ENCODE assay signal across 7 cellular contexts in the genomic region with DNA sequence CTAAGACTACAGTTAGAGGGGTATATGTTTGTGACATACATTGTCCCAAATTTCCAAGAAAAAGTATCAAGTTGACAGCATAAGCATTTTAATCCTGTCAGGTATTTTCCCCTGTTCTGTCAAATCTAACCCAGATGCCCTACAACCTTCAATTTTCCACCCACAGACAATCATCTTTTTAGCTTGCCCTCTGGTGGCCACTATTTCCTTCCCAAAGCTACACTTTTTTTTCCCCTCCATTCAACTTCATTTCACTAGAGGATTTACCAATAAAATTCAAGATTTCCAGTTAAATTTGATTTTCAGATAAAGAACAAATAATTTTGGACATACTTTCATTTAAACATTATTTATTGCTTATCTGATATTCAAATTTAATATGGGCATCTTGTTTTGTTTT.
DNase-seq lines count a peak whose midpoint lies in the region; ATAC-seq and TF ChIP-seq lines count a peak whose summit lies in the region.

No MANE protein-coding gene starts in this region.

- no peaks in the 10 kb centered on the region for H3K4me1 ChIP-seq in MM.1S (ENCODE audit: low read length)
- H3K4me1 ChIP-seq in mammary epithelial cell (ENCODE audit: insufficient read depth, low read length): no peaks in the 10 kb centered on the region
- no peaks in the 10 kb centered on the region for H3K4me1 ChIP-seq in osteoblast (ENCODE audit: insufficient read depth, low read length)

- H3K9ac ChIP-seq in MM.1S (ENCODE audit: low read length): no peak overlapping the region
- no peak overlapping the region for H3K9ac ChIP-seq in mammary epithelial cell (ENCODE audit: insufficient read depth, low read length)

- CTCF ChIA-PET in mammary epithelial cell (lab: Charles Lee; ENCODE audit: low non-redundant PET): no interaction called here

- no peaks in the 10 kb centered on the region for H4K20me1 ChIP-seq in MM.1S (ENCODE audit: insufficient read depth, low read length)
- H4K20me1 ChIP-seq in mammary epithelial cell (ENCODE audit: insufficient read depth, low read length): no peaks in the 10 kb centered on the region
- no peaks in the 10 kb centered on the region for H4K20me1 ChIP-seq in osteoblast (ENCODE audit: insufficient read depth, low read length)

- no peak overlapping the region for H3K4me2 ChIP-seq in MM.1S (ENCODE audit: low read depth, low read length)
- no peak overlapping the region for H3K4me2 ChIP-seq in mammary epithelial cell (ENCODE audit: insufficient read depth, low read depth, low read length)
- no peak overlapping the region for H3K4me2 ChIP-seq in osteoblast (ENCODE audit: insufficient read depth, low read length)

- no peaks in the 10 kb centered on the region for H3K27me3 ChIP-seq in GM06990 (replicated peaks; ENCODE audit: control insufficient read depth, insufficient read depth, low read length)
- no peaks in the 10 kb centered on the region for H3K27me3 ChIP-seq in MM.1S (replicated peaks; ENCODE audit: insufficient read depth, low read length)
- no peaks in the 10 kb centered on the region for H3K27me3 ChIP-seq in mammary epithelial cell (ENCODE audit: insufficient read depth, low read length)
- no peaks in the 10 kb centered on the region for H3K27me3 ChIP-seq in osteoblast (ENCODE audit: insufficient read depth, low read length)

- H3K27ac ChIP-seq in MM.1S (ENCODE audit: low read length) (no peak overlapping the region), mammary epithelial cell (ENCODE audit: insufficient read depth, low read depth, low read length) (no peak overlapping the region), osteoblast (ENCODE audit: low read depth, low read length) (no peak overlapping the region)

- DNase-seq in GM06990 (ENCODE audit: extremely low read depth, insufficient read length) (no peak), MM.1S (peak; percentile 17), mammary epithelial cell (peak; percentile 4), osteoblast (ENCODE audit: insufficient read length, low spot score, missing footprints) (no peak), activated T-cell treated with anti-CD3 and anti-CD28 coated beads for 4 hours (no peak)

- H3K9me3 ChIP-seq in MM.1S (replicated peaks; ENCODE audit: insufficient read depth, low read length) (no peaks in the 10 kb centered on the region), mammary epithelial cell (replicated peaks; ENCODE audit: insufficient read depth, low read length) (no peaks in the 10 kb centered on the region), osteoblast (ENCODE audit: low read depth, low read length) (no peaks in the 10 kb centered on the region)

- H3K79me2 ChIP-seq in MM.1S (ENCODE audit: low read length): no peaks in the 10 kb centered on the region
- no peaks in the 10 kb centered on the region for H3K79me2 ChIP-seq in mammary epithelial cell (ENCODE audit: insufficient read depth, low read length)
- H3K79me2 ChIP-seq in osteoblast (ENCODE audit: insufficient read depth, low read length): no peaks in the 10 kb centered on the region

- H3F3A ChIP-seq in MM.1S (ENCODE audit: insufficient read depth, low read length): no peaks in the 10 kb centered on the region

- ATAC-seq in HG02798 (IDR thresholded peaks at IDR 0.05; ENCODE audit: poor library complexity, unreplicated experiment) (no peak), GM18868 (IDR thresholded peaks at IDR 0.05; ENCODE audit: unreplicated experiment) (no peak)

- intact Hi-C loops in mammary epithelial cell (cut with micrococcal nuclease): loop anchor here (2.0 to 5.0 kb wide), 2 partner anchors 723 to 1254 kb away; no protein-coding TSS in a partner anchor

- TF ChIP-seq CTCF in GM06990 (IDR thresholded peaks at IDR 0.05; ENCODE audit: insufficient read depth, low read length, poor library complexity, severe bottlenecking) (peak; percentile 33), MM.1S (IDR thresholded peaks at IDR 0.05; ENCODE audit: low read length) (peak; percentile 46), mammary epithelial cell (conservative IDR thresholded peaks at IDR 0.05 in 1 of 2, IDR thresholded peaks at IDR 0.05 in 1 of 2; ENCODE audit: extremely low read depth in 1 of 2, insufficient read depth in 1 of 2, low read depth in 1 of 2, low read length in 2 of 2) (peak; percentile 54 to 61), osteoblast (IDR thresholded peaks at IDR 0.05; ENCODE audit: extremely low read depth, low read depth, low read length) (peak; percentile 68)

- H3K36me3 ChIP-seq in GM06990 (ENCODE audit: control insufficient read depth, insufficient read depth, low read length): no peaks in the 10 kb centered on the region
- no peaks in the 10 kb centered on the region for H3K36me3 ChIP-seq in MM.1S (replicated peaks; ENCODE audit: insufficient read depth, low read length)
- no peaks in the 10 kb centered on the region for H3K36me3 ChIP-seq in mammary epithelial cell (ENCODE audit: insufficient read depth, low read length)
- no peaks in the 10 kb centered on the region for H3K36me3 ChIP-seq in osteoblast (ENCODE audit: insufficient read depth, low read length)

- H2AFZ ChIP-seq in MM.1S (ENCODE audit: low read length) (no peak overlapping the region), mammary epithelial cell (ENCODE audit: low read depth, low read length) (no peak overlapping the region), osteoblast (ENCODE audit: low read length) (no peak overlapping the region)

- H3K4me3 ChIP-seq in GM06990 (replicated peaks; ENCODE audit: low read depth, low read length) (no peak overlapping the region), MM.1S (ENCODE audit: low read length) (no peak overlapping the region), mammary epithelial cell (replicated peaks in 1 of 3; ENCODE audit: insufficient read depth in 1 of 3, low read depth in 2 of 3, low read length in 3 of 3) (no peak overlapping the region), osteoblast (ENCODE audit: insufficient read depth, low read length) (no peak overlapping the region)

- in situ Hi-C loops in mammary epithelial cell (cut with MboI; ENCODE audit: low sequenced_read_pairs in 2 of 2): no loop called here

- H3K9me2 ChIP-seq in MM.1S (replicated peaks; ENCODE audit: insufficient read depth, low read length): no peaks in the 10 kb centered on the region

- BruUV-seq in mammary epithelial cell (replicated peaks; lab: Mats Ljungman, UMichigan): no TSS peak

- dilution Hi-C loops in mammary epithelial cell (cut with HindIII; ENCODE audit: low sequenced_read_pairs): no loop called here

Comparison
In these comparisons a context has a peak if more than half of its experiments do, and no peak if none do; other contexts are left out.
1. DNase-seq: peak in MM.1S (single experiment) and mammary epithelial cell (single experiment); none in GM06990 (single experiment), osteoblast (single experiment) and activated T-cell treated with anti-CD3 and anti-CD28 coated beads for 4 hours (single experiment).
2. Peak in every context shown above with its lines, with median percentiles within 50 percentile points of each other: CTCF ChIP-seq.